Comparison of ENCODE assay signal across 20 cellular contexts in the genomic region with DNA sequence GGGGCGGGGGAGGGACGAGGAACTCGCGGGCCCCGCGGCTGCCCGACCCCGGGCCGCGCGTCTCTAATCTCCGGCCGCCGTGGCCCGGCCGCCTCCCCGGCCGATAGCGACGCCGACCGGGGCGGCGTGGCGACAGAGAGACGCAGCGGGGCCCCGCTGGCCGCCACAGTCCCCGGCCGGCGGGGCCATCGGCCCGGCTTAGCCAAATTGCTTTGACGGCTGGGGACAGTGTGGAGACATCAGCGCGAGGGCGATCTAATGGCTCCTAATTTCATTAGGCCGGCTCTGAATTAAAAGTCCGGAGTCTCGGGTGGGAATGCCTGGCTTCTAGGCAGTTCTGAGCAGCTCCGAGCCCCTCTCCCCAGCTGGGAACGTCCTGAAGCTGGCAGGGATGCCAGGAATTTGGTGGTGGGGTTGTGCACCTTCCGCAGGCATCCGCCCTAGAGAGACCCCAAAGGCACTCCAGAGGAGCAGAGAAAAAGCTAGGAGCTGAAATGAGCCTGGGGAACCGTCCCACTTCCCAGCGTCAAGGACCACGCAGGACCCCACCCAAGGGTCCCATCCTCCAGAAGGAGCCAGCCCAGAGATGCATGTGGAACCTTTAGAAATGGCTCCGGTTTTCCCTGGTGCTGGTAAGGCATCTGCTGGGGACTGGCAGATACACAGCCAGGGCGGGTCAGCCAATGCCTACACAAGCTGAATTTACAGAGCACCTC. TPM values are rescaled to one million over a fixed set of nuclear protein-coding genes. Genes with fewer than 3 reads are reported as not detected.
A peak's percentile ranks its signal among the peaks of the same experiment; 100 is the strongest.
DNase-seq lines count a peak whose midpoint lies in the region; ATAC-seq and TF ChIP-seq lines count a peak whose summit lies in the region.
"Had no signal": no experiment of that assay in that cellular context is flagged by ENCODE, and none has a peak within 500 bp of the region (broad histone marks: within the 10 kb centered on the region; RNA-seq: fewer than 3 reads in every experiment).

No MANE protein-coding gene starts in this region.

- CTCF ChIA-PET in activated CD4-positive, alpha-beta memory T cell treated with anti-CD3 and anti-CD28 coated beads, Interleukin-2, amount 10 ng/mL, durations not matched to agents 7 days and 5 days (lab: Charles Lee), result no interaction called here

- no peaks in the 10 kb centered on the region for H3K9me3 Mint-ChIP-seq in HFFc6
- H3K9me3 Mint-ChIP-seq in activated CD4-positive, alpha-beta memory T cell treated with anti-CD3 and anti-CD28 coated beads, Interleukin-2, amount 10 ng/mL, durations not matched to agents 7 days and 5 days, result no peaks in the 10 kb centered on the region
- H3K9me3 Mint-ChIP-seq: activated CD4-positive, alpha-beta T cell treated with anti-CD3 and anti-CD28 coated beads, Interleukin-2, amount 10 ng/mL, durations not matched to agents 7 days and 5 days had no signal

- POLR2A ChIA-PET in activated CD4-positive, alpha-beta memory T cell treated with anti-CD3 and anti-CD28 coated beads, Interleukin-2, amount 10 ng/mL, durations not matched to agents 7 days and 5 days (lab: Charles Lee), result no interaction called here

- peaks cover 0 to 3% of the 10 kb centered on the region in 2 donors for H3K36me3 ChIP-seq in lung (ENCODE audit: control insufficient read depth in 2 of 2, insufficient read depth in 2 of 2, low read length in 2 of 2)
- no peaks in the 10 kb centered on the region for H3K36me3 ChIP-seq in brain microvascular endothelial cell (replicated peaks)
- H3K36me3 ChIP-seq: suprapubic skin had no signal

- peak; percentile 48 for DNase-seq in Daoy (ENCODE audit: low read depth)
- peak; percentile 63 for DNase-seq in HFFc6
- DNase-seq in epidermal melanocyte (ENCODE audit: insufficient read length, low spot score), result peak; percentile 20
- DNase-seq in lung (ENCODE audit: low spot score), result no peak
- DNase-seq in brain microvascular endothelial cell, result no peak
- no peak for DNase-seq in activated CD4-positive, CD25-positive, alpha-beta regulatory T cell (lab: John Stamatoyannopoulos, UW)
- no peak for DNase-seq in foreskin keratinocyte
- DNase-seq in activated CD4-positive, alpha-beta memory T cell treated with anti-CD3 and anti-CD28 coated beads, Interleukin-2, amount 10 ng/mL, durations not matched to agents 7 days and 5 days, result no peak
- DNase-seq: ACHN; activated CD4-positive, alpha-beta T cell treated with anti-CD3 and anti-CD28 coated beads, Interleukin-2, amount 10 ng/mL, durations not matched to agents 7 days and 5 days; activated naive CD4-positive, alpha-beta T cell; CD4-positive, CD25-positive, alpha-beta regulatory T cell; effector memory CD4-positive, alpha-beta T cell; NCI-H1092; NCI-H510A had no signal

- H3K4me1 Mint-ChIP-seq in HFFc6 (ENCODE audit: low read depth), result peaks cover 87% of the 10 kb centered on the region
- no peaks in the 10 kb centered on the region for H3K4me1 Mint-ChIP-seq in activated CD4-positive, alpha-beta memory T cell treated with anti-CD3 and anti-CD28 coated beads, Interleukin-2, amount 10 ng/mL, durations not matched to agents 7 days and 5 days
- H3K4me1 Mint-ChIP-seq: activated CD4-positive, alpha-beta T cell treated with anti-CD3 and anti-CD28 coated beads, Interleukin-2, amount 10 ng/mL, durations not matched to agents 7 days and 5 days; CD4-positive, CD25-positive, alpha-beta regulatory T cell had no signal

- H3K4me1 ChIP-seq in lung (ENCODE audit: control insufficient read depth in 2 of 2, insufficient read depth in 2 of 2, low read length in 2 of 2), result peaks cover 0 to 4% of the 10 kb centered on the region in 2 donors
- H3K4me1 ChIP-seq in foreskin keratinocyte, result no peaks in the 10 kb centered on the region

- peaks cover 72% of the 10 kb centered on the region for H3K36me3 Mint-ChIP-seq in HFFc6 (ENCODE audit: low read depth)
- H3K36me3 Mint-ChIP-seq in activated CD4-positive, alpha-beta memory T cell treated with anti-CD3 and anti-CD28 coated beads, Interleukin-2, amount 10 ng/mL, durations not matched to agents 7 days and 5 days (ENCODE audit: low read depth), result no peaks in the 10 kb centered on the region

- peak overlapping the region; percentile 98 for H3K27ac Mint-ChIP-seq in HFFc6
- no peak overlapping the region for H3K27ac Mint-ChIP-seq in activated CD4-positive, alpha-beta memory T cell treated with anti-CD3 and anti-CD28 coated beads, Interleukin-2, amount 10 ng/mL, durations not matched to agents 7 days and 5 days
- H3K27ac Mint-ChIP-seq: activated CD4-positive, alpha-beta T cell treated with anti-CD3 and anti-CD28 coated beads, Interleukin-2, amount 10 ng/mL, durations not matched to agents 7 days and 5 days; CD4-positive, CD25-positive, alpha-beta regulatory T cell had no signal

- peaks cover 0 to 10% of the 10 kb centered on the region in 2 donors for H3K9me3 ChIP-seq in lung (ENCODE audit: control insufficient read depth in 2 of 2, insufficient read depth in 1 of 2, low read length in 1 of 2)
- H3K9me3 ChIP-seq: suprapubic skin had no signal

- H3K4me3 ChIP-seq in lung (no peak overlapping the region), brain microvascular endothelial cell (ENCODE audit: low read depth, low read length) (no peak overlapping the region)
- H3K4me3 ChIP-seq: suprapubic skin had no signal

- H3K27me3 ChIP-seq in lung (ENCODE audit: control insufficient read depth, insufficient read depth), result peaks cover 8% of the 10 kb centered on the region
- H3K27me3 ChIP-seq in brain microvascular endothelial cell (replicated peaks), result peaks cover 61% of the 10 kb centered on the region
- H3K27me3 ChIP-seq in foreskin keratinocyte, result peaks cover 89% of the 10 kb centered on the region

- in situ Hi-C loops in brain microvascular endothelial cell (cut with HindIII; ENCODE audit: low pct_ligation_motif_present, low sequenced_read_pairs), result no loop called here

- no peaks in the 10 kb centered on the region; the same call in 1 of the 2 replicates for H3K27me3 Mint-ChIP-seq in HFFc6 (ENCODE audit: insufficient read depth)
- H3K27me3 Mint-ChIP-seq in activated CD4-positive, alpha-beta memory T cell treated with anti-CD3 and anti-CD28 coated beads, Interleukin-2, amount 10 ng/mL, durations not matched to agents 7 days and 5 days, result peaks cover 70% of the 10 kb centered on the region

- TF ChIP-seq CTCF in HFFc6 (IDR thresholded peaks at IDR 0.05) (no peak; the same call in 1 of the 2 replicates), lung (IDR thresholded peaks at IDR 0.05; ENCODE audit: control extremely low read depth, extremely low read depth) (no peak), brain microvascular endothelial cell (IDR thresholded peaks at IDR 0.05; ENCODE audit: low read depth, low read length, missing control alignments) (no peak), foreskin keratinocyte (conservative IDR thresholded peaks at IDR 0.05) (no peak)

- peak overlapping the region; percentile 99 for H3K4me3 Mint-ChIP-seq in HFFc6
- H3K4me3 Mint-ChIP-seq in activated CD4-positive, alpha-beta memory T cell treated with anti-CD3 and anti-CD28 coated beads, Interleukin-2, amount 10 ng/mL, durations not matched to agents 7 days and 5 days, result no peak overlapping the region
- H3K4me3 Mint-ChIP-seq: activated CD4-positive, alpha-beta T cell treated with anti-CD3 and anti-CD28 coated beads, Interleukin-2, amount 10 ng/mL, durations not matched to agents 7 days and 5 days; CD4-positive, CD25-positive, alpha-beta regulatory T cell had no signal

- peak overlapping the region; percentile 50 to 78 for H3K27ac ChIP-seq in lung (ENCODE audit: low read depth in 1 of 2, low read length in 1 of 2)
- H3K27ac ChIP-seq in brain microvascular endothelial cell, result no peak overlapping the region
- no peak overlapping the region for H3K27ac ChIP-seq in foreskin keratinocyte
- H3K27ac ChIP-seq: suprapubic skin had no signal

- no peak for ATAC-seq in lung (ENCODE audit: insufficient read depth, low FRiP score)
- no peak for ATAC-seq in foreskin keratinocyte

- 3 to 6% methylated on average over 50 of the region's 50 CpGs for WGBS in lung, 2 donors

RNA-seq across cellular contexts. Expression of gene TBX5, which starts 9.6 kb away (rescaled TPM):
- 2.9 and 4.5 TPM in 2 replicates for total RNA-seq in Daoy (2014; rRNA removed; shearing (Covaris generic))
- 10 to 100 TPM; 20.7 to 27.8 (median 24.3) TPM for total RNA-seq in HFFc6 (2021; fragmentation: NEBNext Ultra II Directional; extraction: Animal tissue kit (Norgen Biotek cat#: 25700))
- total RNA-seq in lung, result 10 to 100 TPM; 20.8 to 39.7 TPM
- 1 to 10 TPM; 5.6 to 7.1 TPM for polyA plus RNA-seq in lung
- not detected in 2 replicates for total RNA-seq in foreskin keratinocyte
- not detected in 2 replicates for polyA plus RNA-seq in foreskin keratinocyte
- not detected for total RNA-seq in activated CD4-positive, alpha-beta memory T cell treated with anti-CD3 and anti-CD28 coated beads, Interleukin-2, amount 10 ng/mL, durations not matched to agents 7 days and 5 days
- total RNA-seq: activated CD4-positive, alpha-beta T cell treated with anti-CD3 and anti-CD28 coated beads, Interleukin-2, amount 10 ng/mL, durations not matched to agents 7 days and 5 days; CD4-positive, CD25-positive, alpha-beta regulatory T cell; cerebellum; kidney epithelial cell; RPMI7951 had no signal
- polyA plus RNA-seq: CD4-positive, CD25-positive, alpha-beta regulatory T cell; neural cell had no signal

Comparison
In these comparisons a context has a peak if more than half of its experiments do, and no peak if none do; other contexts are left out.
1. DNase-seq: peak in Daoy (single experiment), HFFc6 (single experiment) and epidermal melanocyte (single experiment); none in lung (single experiment), brain microvascular endothelial cell (single experiment), activated CD4-positive, CD25-positive, alpha-beta regulatory T cell (0 of 4), foreskin keratinocyte (0 of 2) and activated CD4-positive, alpha-beta memory T cell treated with anti-CD3 and anti-CD28 coated beads, Interleukin-2, amount 10 ng/mL, durations not matched to agents 7 days and 5 days (single experiment).
2. H3K27ac ChIP-seq: peak in lung (2 of 2); none in brain microvascular endothelial cell (single experiment) and foreskin keratinocyte (single experiment).